ENCODE assay signal across 18 cellular contexts in genomic region chr3:139122221-139122581, GRCh38.
DNase-seq lines count a peak whose midpoint lies in the region; ATAC-seq and TF ChIP-seq lines count a peak whose summit lies in the region.
"Had no signal": no experiment of that assay in that cellular context is flagged by ENCODE, and none has a peak within 500 bp of the region (broad histone marks: within the 10 kb centered on the region; RNA-seq: fewer than 3 reads in every experiment).

No MANE protein-coding gene starts in this region.

- H3K36me3 ChIP-seq in right atrium auricular region (no peaks in the 10 kb centered on the region), adipocyte (ENCODE audit: control insufficient read depth, insufficient read depth, low read length, severe bottlenecking) (no peaks in the 10 kb centered on the region)

- no peak overlapping the region for H3K4me3 Mint-ChIP-seq in T-cell
- H3K4me3 Mint-ChIP-seq: activated B cell treated with CpG ODN at 0.5 μM for 24 hours had no signal

- peaks cover 0 to 10% of the 10 kb centered on the region in 2 donors for H3K4me1 ChIP-seq in right atrium auricular region
- H3K4me1 ChIP-seq in adipocyte (ENCODE audit: control insufficient read depth, insufficient read depth, low read length) = peaks cover 33% of the 10 kb centered on the region

- no peaks in the 10 kb centered on the region for H3K4me1 Mint-ChIP-seq in T-cell
- H3K4me1 Mint-ChIP-seq: activated B cell treated with CpG ODN at 0.5 μM for 24 hours had no signal

- ATAC-seq in left cardiac atrium = peak; percentile 74 to 81
- no peak for ATAC-seq in GM19035 (IDR thresholded peaks at IDR 0.05; ENCODE audit: unreplicated experiment)
- no peak for ATAC-seq in T-cell (replicated peaks in 1 of 4)
- ATAC-seq: activated naive CD4-positive, alpha-beta T cell treated with anti-CD3 and anti-CD28 coated beads, Interleukin-2, amount 50 U/mL, for 72 hours; HCT116; PC-3 had no signal

- H3K36me3 Mint-ChIP-seq in T-cell = no peaks in the 10 kb centered on the region
- H3K36me3 Mint-ChIP-seq: activated naive CD4-positive, alpha-beta T cell treated with anti-CD3 and anti-CD28 coated beads, Interleukin-2, amount 50 U/mL, for 72 hours had no signal

- CTCF ChIA-PET in T-cell (lab: Charles Lee) = no interaction called here

- H3K9me3 ChIP-seq in right atrium auricular region (no peaks in the 10 kb centered on the region), adipocyte (ENCODE audit: control insufficient read depth, low read length) (no peaks in the 10 kb centered on the region)

- H3K27me3 Mint-ChIP-seq in T-cell = peaks cover 0 to 7% of the 10 kb centered on the region in 2 donors
- H3K27me3 Mint-ChIP-seq: activated B cell treated with CpG ODN at 0.5 μM for 24 hours had no signal

- no peak overlapping the region for H3K9ac ChIP-seq in adipocyte (ENCODE audit: low read length)

- no peak overlapping the region for H3K27ac ChIP-seq in right atrium auricular region

- DNase-seq in left cardiac atrium (no peak), right atrium auricular region (ENCODE audit: low spot score) (no peak), adipocyte (ENCODE audit: low read depth) (peak; percentile 8), hepatic stellate cell (ENCODE audit: low spot score) (peak; percentile 49), ureter (ENCODE audit: low spot score) (peak; percentile 41), CD1c-positive myeloid dendritic cell (ENCODE audit: extremely low spot score) (no peak), T-cell (no peak)
- DNase-seq: activated B cell treated with CpG ODN at 0.5 μM for 24 hours; Kasumi-1; NCI-H187 treated with DMSO at 0.1 percent for 48 hours; NCI-H526; nucleus accumbens; PC-3; stimulated activated naive CD4-positive, alpha-beta T cell treated with Interleukin-2 at 50 U/mL for 16 hours had no signal

- intact Hi-C loops in left cardiac atrium (cut with DNase I) = no loop called here

- POLR2A ChIA-PET in T-cell (lab: Charles Lee) = interaction anchor here in 1 of 2 donors (0.6 kb wide), 1 partner anchor 38 kb away, joined by 4 read pairs; no protein-coding TSS in a partner anchor

- H3K27me3 ChIP-seq in right atrium auricular region (no peaks in the 10 kb centered on the region), adipocyte (replicated peaks; ENCODE audit: control insufficient read depth, insufficient read depth, low read length) (peaks cover 15% of the 10 kb centered on the region)

- no peak overlapping the region for H3K27ac Mint-ChIP-seq in T-cell
- H3K27ac Mint-ChIP-seq: activated B cell treated with CpG ODN at 0.5 μM for 24 hours; activated naive CD4-positive, alpha-beta T cell treated with anti-CD3 and anti-CD28 coated beads, Interleukin-2, amount 50 U/mL, for 72 hours had no signal

- no peak overlapping the region for H3K4me3 ChIP-seq in right atrium auricular region
- H3K4me3 ChIP-seq in adipocyte (ENCODE audit: low read length) = no peak overlapping the region
- H3K4me3 ChIP-seq: skin epidermis had no signal

- no peak for TF ChIP-seq CTCF in right atrium auricular region (IDR thresholded peaks at IDR 0.05)

- H3K9me3 Mint-ChIP-seq in T-cell = no peaks in the 10 kb centered on the region
- H3K9me3 Mint-ChIP-seq: activated B cell treated with CpG ODN at 0.5 μM for 24 hours; activated naive CD4-positive, alpha-beta T cell treated with anti-CD3 and anti-CD28 coated beads, Interleukin-2, amount 50 U/mL, for 72 hours had no signal

Comparison
In these comparisons a context has a peak if more than half of its experiments do, and no peak if none do; other contexts are left out.
1. ATAC-seq: peak in left cardiac atrium (2 of 2); none in GM19035 (single experiment) and T-cell (0 of 4).
2. DNase-seq: peak in adipocyte (single experiment), hepatic stellate cell (single experiment) and ureter (single experiment); none in left cardiac atrium (single experiment), right atrium auricular region (single experiment), CD1c-positive myeloid dendritic cell (single experiment) and T-cell (0 of 34).